1 cellular context compared by ENCODE assay signal in genomic region chr5:96807099-96807654, GRCh38.
TF ChIP-seq lines count a peak whose summit lies in the region.

No MANE protein-coding gene starts in this region.

TF ChIP-seq in HepG2, 621 proteins besides CTCF, POLR2A, EP300 and RAD21 (continued from another document and continues in another):
- TF ChIP-seq AGO1 (IDR thresholded peaks at IDR 0.05; ENCODE audit: low read depth, low read length, poor library complexity, severe bottlenecking) = peak; percentile 14
- no peak for TF ChIP-seq PRMT3 (CRISPR knock-in tag; IDR thresholded peaks at IDR 0.05; ENCODE audit: borderline replicate concordance, low read depth)
- TF ChIP-seq DBP (CRISPR knock-in tag; IDR thresholded peaks at IDR 0.05; ENCODE audit: not compliant biosample characterization) = no peak
- peak; percentile 29; the same call in 1 of the 2 replicates for TF ChIP-seq NFYC (CRISPR knock-in tag; IDR thresholded peaks at IDR 0.05)
- TF ChIP-seq BCL3 (CRISPR knock-in tag; IDR thresholded peaks at IDR 0.05) = peak; percentile 34; the same call in 1 of the 2 replicates
- no peak for TF ChIP-seq ZNF776 (CRISPR knock-in tag; IDR thresholded peaks at IDR 0.05)
- no peak for TF ChIP-seq ZSCAN21 (CRISPR knock-in tag; IDR thresholded peaks at IDR 0.05; ENCODE audit: borderline replicate concordance)
- TF ChIP-seq ZNF784 (CRISPR knock-in tag; IDR thresholded peaks at IDR 0.05; ENCODE audit: borderline replicate concordance) = peak; percentile 84; the same call in 1 of the 2 replicates
- peak; percentile 47; the same call in 1 of the 2 replicates for TF ChIP-seq IKZF5 (CRISPR knock-in tag; IDR thresholded peaks at IDR 0.05)
- TF ChIP-seq FOXA1 (IDR thresholded peaks at IDR 0.05) = no peak
- peak; percentile 19; the same call in 1 of the 2 replicates for TF ChIP-seq FOXA1 (CRISPR knock-in tag; IDR thresholded peaks at IDR 0.05)
- peak; percentile 94 for TF ChIP-seq ZNF850 (CRISPR knock-in tag; conservative IDR thresholded peaks at IDR 0.05)
- TF ChIP-seq NR2F1 (CRISPR knock-in tag; IDR thresholded peaks at IDR 0.05) = no peak
- 0 out of 2 replicates have a peak, but pooled peaks have one; percentile 59 for TF ChIP-seq RARG (CRISPR knock-in tag; IDR thresholded peaks at IDR 0.05; ENCODE audit: low read depth)
- TF ChIP-seq ZIK1 (CRISPR knock-in tag; IDR thresholded peaks at IDR 0.05; ENCODE audit: borderline replicate concordance, low read depth) = no peak; the same call in 1 of the 2 replicates
- 0 out of 2 replicates have a peak, but pooled peaks have one; percentile 46 for TF ChIP-seq ZNF34 (CRISPR knock-in tag; IDR thresholded peaks at IDR 0.05; ENCODE audit: borderline replicate concordance)
- peak; percentile 94 for TF ChIP-seq ZFY (CRISPR knock-in tag; IDR thresholded peaks at IDR 0.05)
- TF ChIP-seq ATF5 (CRISPR knock-in tag; IDR thresholded peaks at IDR 0.05; ENCODE audit: low read depth) = 0 out of 2 replicates have a peak, but pooled peaks have one; percentile 6
- TF ChIP-seq HMG20B (CRISPR knock-in tag; conservative IDR thresholded peaks at IDR 0.05) = no peak
- TF ChIP-seq SALL1 (CRISPR knock-in tag; IDR thresholded peaks at IDR 0.05) = 0 out of 2 replicates have a peak, but pooled peaks have one; percentile 18
- peak; percentile 29; the same call in 1 of the 2 replicates for TF ChIP-seq NKX3-1 (CRISPR knock-in tag; IDR thresholded peaks at IDR 0.05)
- 0 out of 2 replicates have a peak, but pooled peaks have one; percentile 3 for TF ChIP-seq ZNF280D (CRISPR knock-in tag; IDR thresholded peaks at IDR 0.05)
- 0 out of 2 replicates have a peak, but pooled peaks have one; percentile 53 for TF ChIP-seq ZNF572 (CRISPR knock-in tag; IDR thresholded peaks at IDR 0.05)
- 0 out of 2 replicates have a peak, but pooled peaks have one; percentile 11 for TF ChIP-seq ZXDC (CRISPR knock-in tag; IDR thresholded peaks at IDR 0.05)
- TF ChIP-seq NONO (IDR thresholded peaks at IDR 0.05) = no peak
- no peak for TF ChIP-seq NONO (CRISPR knock-in tag; conservative IDR thresholded peaks at IDR 0.05)
- peak; percentile 12; the same call in 1 of the 2 replicates for TF ChIP-seq ATF7-NPFF (CRISPR knock-in tag; IDR thresholded peaks at IDR 0.05; ENCODE audit: low read depth)
- TF ChIP-seq CHCHD3 (CRISPR knock-in tag; IDR thresholded peaks at IDR 0.05) = no peak
- TF ChIP-seq ZMYM4 (CRISPR knock-in tag; IDR thresholded peaks at IDR 0.05) = peak; percentile 32; the same call in 1 of the 2 replicates
- peak; percentile 73; the same call in 1 of the 2 replicates for TF ChIP-seq ZNF367 (CRISPR knock-in tag; IDR thresholded peaks at IDR 0.05; ENCODE audit: borderline replicate concordance)
- no peak for TF ChIP-seq THYN1 (CRISPR knock-in tag; IDR thresholded peaks at IDR 0.05; ENCODE audit: borderline replicate concordance, low read depth)
- TF ChIP-seq REPIN1 (CRISPR knock-in tag; IDR thresholded peaks at IDR 0.05; ENCODE audit: borderline replicate concordance, low read depth) = peak; percentile 14; the same call in 1 of the 2 replicates
- peak; percentile 27; the same call in 1 of the 2 replicates for TF ChIP-seq SAP130 (CRISPR knock-in tag; IDR thresholded peaks at IDR 0.05; ENCODE audit: low read depth)
- no peak; the same call in 1 of the 2 replicates for TF ChIP-seq HIC2 (CRISPR knock-in tag; IDR thresholded peaks at IDR 0.05; ENCODE audit: low read depth)
- no peak for TF ChIP-seq ZNF496 (CRISPR knock-in tag; IDR thresholded peaks at IDR 0.05; ENCODE audit: insufficient replicate concordance)
- TF ChIP-seq ZNF790 (CRISPR knock-in tag; IDR thresholded peaks at IDR 0.05; ENCODE audit: borderline replicate concordance) = no peak
- TF ChIP-seq ZNF770 (CRISPR knock-in tag; IDR thresholded peaks at IDR 0.05) = peak; percentile 67; the same call in 1 of the 2 replicates
- TF ChIP-seq ZNF503 (CRISPR knock-in tag; IDR thresholded peaks at IDR 0.05) = peak; percentile 34; the same call in 1 of the 2 replicates
- TF ChIP-seq TMF1 (CRISPR knock-in tag; IDR thresholded peaks at IDR 0.05; ENCODE audit: low read depth) = peak; percentile 57; the same call in 1 of the 2 replicates
- peak; percentile 90; the same call in 1 of the 2 replicates for TF ChIP-seq ZNF33B (CRISPR knock-in tag; IDR thresholded peaks at IDR 0.05)
- TF ChIP-seq ARNTL (CRISPR knock-in tag; IDR thresholded peaks at IDR 0.05) = no peak
- TF ChIP-seq ZNF674 (CRISPR knock-in tag; IDR thresholded peaks at IDR 0.05; ENCODE audit: low read depth) = no peak
- TF ChIP-seq MXD1 (CRISPR knock-in tag; IDR thresholded peaks at IDR 0.05) = peak; percentile 19; the same call in 1 of the 2 replicates
- 0 out of 2 replicates have a peak, but pooled peaks have one; percentile 33 for TF ChIP-seq HNRNPL (IDR thresholded peaks at IDR 0.05; ENCODE audit: low read depth, low read length)
- 0 out of 2 replicates have a peak, but pooled peaks have one; percentile 47 for TF ChIP-seq ZNF234 (CRISPR knock-in tag; conservative IDR thresholded peaks at IDR 0.05)
- TF ChIP-seq ZNF780A (CRISPR knock-in tag; IDR thresholded peaks at IDR 0.05) = no peak
- peak; percentile 73; the same call in 1 of the 2 replicates for TF ChIP-seq YEATS4 (CRISPR knock-in tag; IDR thresholded peaks at IDR 0.05; ENCODE audit: borderline replicate concordance)
